Comparison of ENCODE assay signal across 24 cellular contexts in genomic region chr4:176526704-176527103, GRCh38.
"Had no signal": no experiment of that assay in that cellular context is flagged by ENCODE, and none has a peak within 500 bp of the region (broad histone marks: within the 10 kb centered on the region; RNA-seq: fewer than 3 reads in every experiment).

No MANE protein-coding gene starts in this region.

- H3K4me1 ChIP-seq: esophagus muscularis mucosa, gastroesophageal sphincter, left ventricle myocardium inferior, lower lobe of right lung, testis, tibial nerve, upper lobe of right lung, vagina had no signal

- H3K4me1 Mint-ChIP-seq: immature natural killer cell; memory B cell; stimulated activated naive B cell treated with anti-CD40 and anti-IgM and Interleukin-4, amounts not matched to agents 10 μg/mL and 1 μg/mL and 100 μg/mL, for 72 hours; stimulated activated naive CD8-positive, alpha-beta T cell treated with anti-CD3 and anti-CD28 coated beads, Interleukin-15, amount 100 ng/mL, for 72 hours had no signal

- H3K9me3 Mint-ChIP-seq: dendritic cell treated with granulocyte-macrophage colony-stimulating factor and Interleukin-4, amounts not matched to agents 40 ng/mL and 50 ng/mL, for 4 days; effector memory CD8-positive, alpha-beta T cell; memory B cell had no signal

- H3K36me3 ChIP-seq: esophagus muscularis mucosa, gastroesophageal sphincter, left ventricle myocardium inferior, lower lobe of right lung, neutrophil, tibial nerve, upper lobe of right lung, vagina had no signal

- H3K27me3 Mint-ChIP-seq: dendritic cell treated with granulocyte-macrophage colony-stimulating factor and Interleukin-4, amounts not matched to agents 40 ng/mL and 50 ng/mL, for 4 days; effector memory CD8-positive, alpha-beta T cell; memory B cell; natural killer cell treated with Interleukin-12 subunit alpha and Interleukin-12 subunit beta and Interleukin-15 and Interleukin-18, amount 100 ng/mL, for 72 hours; stimulated activated naive B cell treated with anti-CD40 and anti-IgM and Interleukin-4, amounts not matched to agents 10 μg/mL and 1 μg/mL and 100 μg/mL, for 72 hours had no signal

- DNase-seq: effector memory CD8-positive, alpha-beta T cell; foreskin fibroblast; immature natural killer cell; left ventricle myocardium inferior; lower lobe of right lung; posterior cingulate gyrus; stimulated activated CD4-positive, alpha-beta T cell treated with anti-CD3 and anti-CD28 coated beads, Interleukin-2, amount 100 ng/mL, for 24 hours; stimulated activated CD4-positive, alpha-beta T cell treated with anti-CD3 and anti-CD28 coated beads, Interleukin-4, amount 100 ng/mL, for 4 hours; stimulated activated naive B cell treated with anti-CD40 and anti-IgM and Interleukin-4, amounts not matched to agents 10 μg/mL and 1 μg/mL and 100 μg/mL, for 72 hours; stimulated activated naive CD8-positive, alpha-beta T cell treated with anti-CD3 and anti-CD28 coated beads, Interleukin-15, amount 100 ng/mL, for 72 hours; testis; upper lobe of right lung had no signal

- H3K36me3 Mint-ChIP-seq: immature natural killer cell; memory B cell; mesothelial cell of epicardium; natural killer cell treated with Interleukin-12 subunit alpha and Interleukin-12 subunit beta and Interleukin-15 and Interleukin-18, amount 100 ng/mL, for 72 hours; stimulated activated naive B cell treated with anti-CD40 and anti-IgM and Interleukin-4, amounts not matched to agents 10 μg/mL and 1 μg/mL and 100 μg/mL, for 72 hours had no signal

- H3K4me3 Mint-ChIP-seq: dendritic cell treated with granulocyte-macrophage colony-stimulating factor and Interleukin-4, amounts not matched to agents 40 ng/mL and 50 ng/mL, for 4 days; effector memory CD8-positive, alpha-beta T cell; immature natural killer cell; memory B cell; mesothelial cell of epicardium; natural killer cell treated with Interleukin-12 subunit alpha and Interleukin-12 subunit beta and Interleukin-15 and Interleukin-18, amount 100 ng/mL, for 72 hours; stimulated activated naive B cell treated with anti-CD40 and anti-IgM and Interleukin-4, amounts not matched to agents 10 μg/mL and 1 μg/mL and 100 μg/mL, for 72 hours; stimulated activated naive CD8-positive, alpha-beta T cell treated with anti-CD3 and anti-CD28 coated beads, Interleukin-15, amount 100 ng/mL, for 72 hours had no signal

- H3K27me3 ChIP-seq: esophagus muscularis mucosa, gastroesophageal sphincter, neutrophil, testis, tibial nerve, upper lobe of right lung, vagina had no signal

- ATAC-seq: effector memory CD8-positive, alpha-beta T cell; gastroesophageal sphincter; lower lobe of right lung; natural killer cell treated with Interleukin-12 subunit alpha and Interleukin-12 subunit beta and Interleukin-15 and Interleukin-18, amount 100 ng/mL, for 72 hours; sciatic nerve; stimulated activated naive B cell treated with anti-CD40 and anti-IgM and Interleukin-4, amounts not matched to agents 10 μg/mL and 1 μg/mL and 100 μg/mL, for 72 hours; stimulated activated naive CD8-positive, alpha-beta T cell treated with anti-CD3 and anti-CD28 coated beads, Interleukin-15, amount 100 ng/mL, for 72 hours; upper lobe of right lung had no signal

- H3K27ac Mint-ChIP-seq: dendritic cell treated with granulocyte-macrophage colony-stimulating factor and Interleukin-4, amounts not matched to agents 40 ng/mL and 50 ng/mL, for 4 days; effector memory CD8-positive, alpha-beta T cell; immature natural killer cell; memory B cell; mesothelial cell of epicardium; natural killer cell treated with Interleukin-12 subunit alpha and Interleukin-12 subunit beta and Interleukin-15 and Interleukin-18, amount 100 ng/mL, for 72 hours; stimulated activated naive B cell treated with anti-CD40 and anti-IgM and Interleukin-4, amounts not matched to agents 10 μg/mL and 1 μg/mL and 100 μg/mL, for 72 hours; stimulated activated naive CD8-positive, alpha-beta T cell treated with anti-CD3 and anti-CD28 coated beads, Interleukin-15, amount 100 ng/mL, for 72 hours had no signal

- H3K27ac ChIP-seq: epithelial cell of prostate, esophagus muscularis mucosa, gastroesophageal sphincter, left ventricle myocardium inferior, lower lobe of right lung, neutrophil, skin epidermis, testis, tibial nerve, upper lobe of right lung, vagina had no signal

- H3K4me3 ChIP-seq: esophagus muscularis mucosa, gastroesophageal sphincter, left ventricle myocardium inferior, lower lobe of right lung, skin epidermis, testis, tibial nerve, upper lobe of right lung, vagina had no signal

- H3K9me3 ChIP-seq: esophagus muscularis mucosa, gastroesophageal sphincter, lower lobe of right lung, neutrophil, testis, tibial nerve, upper lobe of right lung, vagina had no signal
